8 cellular contexts compared by ENCODE assay signal in genomic region chr5:81779125-81779934, GRCh38. TPM values are rescaled to one million over a fixed set of nuclear protein-coding genes. Genes with fewer than 3 reads are reported as not detected.
A peak's percentile ranks its signal among the peaks of the same experiment; 100 is the strongest.
DNase-seq lines count a peak whose midpoint lies in the region; ATAC-seq and TF ChIP-seq lines count a peak whose summit lies in the region.

No MANE protein-coding gene starts in this region.

- H3K4me1 ChIP-seq in stomach = peaks cover 11 to 42% (median 27%) of the 10 kb centered on the region in 4 donors

- no peak for TF ChIP-seq EP300 in stomach (IDR thresholded peaks at IDR 0.05)

- H3K27ac ChIP-seq in C4-2B = peak overlapping the region; percentile 59
- H3K27ac ChIP-seq in VCaP = peak overlapping the region; percentile 57
- H3K27ac ChIP-seq in cingulate gyrus (ENCODE audit: low read depth, low read length) = peak overlapping the region; percentile 61
- peak overlapping the region; percentile 60 to 83 (median 81) for H3K27ac ChIP-seq in stomach

- intact Hi-C loops in stomach (cut with DNase I; ENCODE audit: low total_unique reads) = no loop called here

- ATAC-seq in GM19452 (IDR thresholded peaks at IDR 0.05; ENCODE audit: unreplicated experiment) (peak; percentile 89), HG03558 (IDR thresholded peaks at IDR 0.05; ENCODE audit: extremely low read depth, unreplicated experiment) (peak; percentile 93), memory B cell (ENCODE audit: low read depth) (peak; percentile 95)

- H3K9me3 ChIP-seq in stomach = no peaks in the 10 kb centered on the region

- TF ChIP-seq CTCF in C4-2B (conservative IDR thresholded peaks at IDR 0.05) (no peak), VCaP (conservative IDR thresholded peaks at IDR 0.05) (no peak), stomach (IDR thresholded peaks at IDR 0.05) (no peak)

- H3K36me3 ChIP-seq in stomach = no peaks in the 10 kb centered on the region

- 1 to 4% (median 2%) methylated on average over 5 of the region's 5 CpGs for WGBS in stomach, 5 donors

- peak overlapping the region; percentile 14 to 27 (median 15) for H3K4me3 ChIP-seq in stomach

- no peak for TF ChIP-seq POLR2A in stomach (IDR thresholded peaks at IDR 0.05)

- DNase-seq in memory B cell (ENCODE audit: low spot score in 2 of 2) (peak; percentile 21 to 40), stomach (peak; percentile 81), SK-N-DZ (ENCODE audit: low spot score) (no peak)

- no peaks in the 10 kb centered on the region for H3K27me3 Mint-ChIP-seq in memory B cell

- H3K27ac Mint-ChIP-seq in memory B cell = peak overlapping the region; percentile 91

- no peaks in the 10 kb centered on the region for H3K36me3 Mint-ChIP-seq in memory B cell

- no peaks in the 10 kb centered on the region for H3K9me3 Mint-ChIP-seq in memory B cell

- no peaks in the 10 kb centered on the region for H3K27me3 ChIP-seq in stomach

- peak overlapping the region; percentile 78 for H3K4me3 Mint-ChIP-seq in memory B cell

- H3K4me1 Mint-ChIP-seq in memory B cell = peaks cover 10% of the 10 kb centered on the region

RNA-seq across cellular contexts. Expression of gene SSBP2, which starts 28.4 kb away (rescaled TPM):
- 10 to 100 TPM in 4 of 5 donors, under 1 TPM in 1; 0.87 to 86.2 (median 37.3) TPM for total RNA-seq in stomach
- 10 to 100 TPM; 14.7 to 28.3 (median 20.9) TPM for polyA plus RNA-seq in stomach
- 34.9 and 39.0 TPM in 2 replicates for polyA plus RNA-seq in SK-N-DZ (2014; cell fraction: cytosol; rRNA removed)
- polyA plus RNA-seq in SK-N-DZ (2014; cell fraction: nucleus; rRNA removed) = 37.0 and 42.1 TPM in 2 replicates
